1 cellular context compared by ENCODE assay signal in the genomic region with DNA sequence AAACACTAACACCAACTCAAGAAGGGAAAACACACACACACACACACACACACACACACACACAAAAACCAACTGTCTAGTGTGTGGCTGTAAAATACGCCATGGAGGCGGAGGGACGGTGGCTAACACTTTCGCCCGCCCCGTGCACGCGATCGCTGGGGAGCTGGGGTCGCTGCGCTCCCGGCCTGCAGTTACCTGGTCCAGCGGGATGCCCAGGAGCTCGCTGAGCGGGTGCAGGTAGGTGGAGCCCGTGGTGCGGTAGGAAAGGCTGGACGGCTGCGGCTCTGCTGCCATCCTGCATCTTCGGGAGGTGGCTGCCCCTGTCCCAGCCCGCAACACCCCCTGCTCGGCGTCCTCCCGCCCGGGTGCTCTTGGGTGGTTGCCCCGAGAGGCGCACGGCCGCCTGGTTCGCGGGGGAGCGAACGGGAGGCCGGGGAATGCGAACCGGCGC.
A peak's percentile ranks its signal among the peaks of the same experiment; 100 is the strongest.
TF ChIP-seq lines count a peak whose summit lies in the region.

No MANE protein-coding gene starts in this region.

TF ChIP-seq in GM12878, 131 proteins besides CTCF, POLR2A, EP300 and RAD21 (continued from another document):
- TF ChIP-seq, protein P1, sequence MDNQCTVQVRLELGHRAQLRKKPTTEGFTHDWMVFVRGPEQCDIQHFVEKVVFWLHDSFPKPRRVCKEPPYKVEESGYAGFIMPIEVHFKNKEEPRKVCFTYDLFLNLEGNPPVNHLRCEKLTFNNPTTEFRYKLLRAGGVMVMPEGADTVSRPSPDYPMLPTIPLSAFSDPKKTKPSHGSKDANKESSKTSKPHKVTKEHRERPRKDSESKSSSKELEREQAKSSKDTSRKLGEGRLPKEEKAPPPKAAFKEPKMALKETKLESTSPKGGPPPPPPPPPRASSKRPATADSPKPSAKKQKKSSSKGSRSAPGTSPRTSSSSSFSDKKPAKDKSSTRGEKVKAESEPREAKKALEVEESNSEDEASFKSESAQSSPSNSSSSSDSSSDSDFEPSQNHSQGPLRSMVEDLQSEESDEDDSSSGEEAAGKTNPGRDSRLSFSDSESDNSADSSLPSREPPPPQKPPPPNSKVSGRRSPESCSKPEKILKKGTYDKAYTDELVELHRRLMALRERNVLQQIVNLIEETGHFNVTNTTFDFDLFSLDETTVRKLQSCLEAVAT (IDR thresholded peaks at IDR 0.05), result 0 out of 2 replicates have a peak, but pooled peaks have one; percentile 71
- TF ChIP-seq MTA2 (IDR thresholded peaks at IDR 0.05; ENCODE audit: low read depth), result 0 out of 2 replicates have a peak, but pooled peaks have one; percentile 26
- TF ChIP-seq POU2F2 (IDR thresholded peaks at IDR 0.05; ENCODE audit: borderline replicate concordance, low read depth, low read length), result peak; percentile 6; the same call in 1 of the 3 replicates
- TF ChIP-seq EED (IDR thresholded peaks at IDR 0.05; ENCODE audit: low read depth), result no peak
- TF ChIP-seq ETV6 (conservative IDR thresholded peaks at IDR 0.05 in 1 of 2, IDR thresholded peaks at IDR 0.05 in 1 of 2; ENCODE audit: borderline replicate concordance in 1 of 2, low read depth in 1 of 2), result no peak
- TF ChIP-seq DPF2 (IDR thresholded peaks at IDR 0.05), result peak; percentile 67; the same call in 1 of the 2 replicates
TF ChIP-seq in GM12878: peak in this region for 11.
